ENCODE assay signal across 1 cellular context in genomic region chr11:94400839-94401772, GRCh38.
TF ChIP-seq lines count a peak whose summit lies in the region.

TSS of gene GPR83 (minus strand) at chr11:94401419. CDS start at chr11:94401247, 172 bp downstream.

TF ChIP-seq in IMR-90, 13 proteins besides CTCF, POLR2A, EP300 and RAD21 (continued from another document):
- TF ChIP-seq SMC3 (IDR thresholded peaks at IDR 0.05; ENCODE audit: low read depth, low read length), result no peak
